25 cellular contexts compared by ENCODE assay signal in the genomic region with DNA sequence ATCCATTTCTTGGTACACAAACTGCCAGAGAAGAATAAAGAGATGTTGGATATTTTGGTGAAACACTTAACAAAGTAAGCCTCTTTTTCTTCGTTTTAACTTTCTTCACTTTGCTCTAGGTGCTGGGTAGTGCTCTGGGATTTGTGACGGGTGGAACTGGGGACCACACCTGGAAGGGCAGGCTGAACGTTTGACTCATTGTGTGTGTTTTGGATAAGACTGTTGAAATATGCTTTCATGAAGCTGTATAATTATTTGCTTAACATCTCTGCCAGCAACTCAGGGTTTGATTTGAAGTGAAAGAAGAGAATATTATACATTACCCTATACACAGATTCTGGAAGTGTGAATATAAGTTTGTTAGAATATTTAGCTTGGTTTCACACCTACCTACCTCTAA.
"Had no signal": no experiment of that assay in that cellular context is flagged by ENCODE, and none has a peak within 500 bp of the region (broad histone marks: within the 10 kb centered on the region; RNA-seq: fewer than 3 reads in every experiment).

No MANE protein-coding gene starts in this region.

- H3K36me3 Mint-ChIP-seq: naive B cell had no signal

- H3K4me1 ChIP-seq: lower lobe of right lung had no signal

- ATAC-seq: activated CD4-positive, CD25-positive, alpha-beta regulatory T cell treated with anti-CD3 and anti-CD28 coated beads, Interleukin-2, amount 50 U/mL, for 24 hours; activated T-cell treated with anti-CD3 and anti-CD28 coated beads, Interleukin-2, amount 50 U/mL, for 72 hours; gastrocnemius medialis; left cardiac atrium; lower lobe of right lung; right cardiac atrium had no signal

- H3K4me3 ChIP-seq: esophagus muscularis mucosa, gastrocnemius medialis, lower lobe of right lung, tibial artery had no signal

- H3K27ac ChIP-seq: esophagus muscularis mucosa, gastrocnemius medialis, lower lobe of right lung, tibial artery had no signal

- H3K4me3 Mint-ChIP-seq: activated CD4-positive, alpha-beta memory T cell treated with anti-CD3 and anti-CD28 coated beads, Interleukin-2, amount 10 ng/mL, durations not matched to agents 7 days and 5 days; activated CD4-positive, alpha-beta T cell treated with anti-CD3 and anti-CD28 coated beads, Interleukin-2, amount 10 ng/mL, durations not matched to agents 24 days and 14 days; activated naive CD4-positive, alpha-beta T cell treated with anti-CD3 and anti-CD28 coated beads for 36 hours; activated naive CD8-positive, alpha-beta T cell treated with anti-CD3 and anti-CD28 coated beads, Interleukin-2, amount 10 ng/mL, durations not matched to agents 7 days and 5 days; activated T-cell treated with anti-CD3 and anti-CD28 coated beads, Interleukin-2, amount 50 U/mL, for 72 hours; dendritic cell treated with granulocyte-macrophage colony-stimulating factor and Interleukin-4, amounts not matched to agents 40 ng/mL and 50 ng/mL, for 4 days; naive B cell; neural crest cell had no signal

- DNase-seq: activated CD4-positive, alpha-beta memory T cell treated with anti-CD3 and anti-CD28 coated beads, Interleukin-2, amount 10 ng/mL, durations not matched to agents 7 days and 5 days; activated CD4-positive, alpha-beta T cell treated with anti-CD3 and anti-CD28 coated beads, Interleukin-2, amount 10 ng/mL, durations not matched to agents 24 days and 14 days; activated effector memory CD4-positive, alpha-beta T cell treated with Interleukin-2 at 50 U/mL for 16 hours; activated naive CD4-positive, alpha-beta T cell treated with anti-CD3 and anti-CD28 coated beads for 36 hours; activated naive CD8-positive, alpha-beta T cell treated with anti-CD3 and anti-CD28 coated beads, Interleukin-2, amount 10 ng/mL, durations not matched to agents 7 days and 5 days; activated T-cell treated with anti-CD3 and anti-CD28 coated beads, Interleukin-2, amount 50 U/mL, for 72 hours; amniotic stem cell; cerebellar nuclear complex; effector CD4-positive, alpha-beta T cell; gastrocnemius medialis; head of caudate nucleus; islet precursor cell; left cardiac atrium; lower lobe of right lung; mesendoderm; naive B cell; right cardiac atrium; stimulated activated CD4-positive, alpha-beta T cell treated with anti-CD3 and anti-CD28 coated beads, Interleukin-4, amount 100 ng/mL, for 24 hours; stimulated activated naive CD4-positive, alpha-beta T cell treated with Interleukin-2 at 50 U/mL for 16 hours; substantia nigra; tibial artery had no signal

- H3K36me3 ChIP-seq: gastrocnemius medialis had no signal

- H3K27me3 ChIP-seq: esophagus muscularis mucosa, gastrocnemius medialis, tibial artery had no signal

- H3K4me1 Mint-ChIP-seq: activated CD4-positive, alpha-beta memory T cell treated with anti-CD3 and anti-CD28 coated beads, Interleukin-2, amount 10 ng/mL, durations not matched to agents 7 days and 5 days; activated CD4-positive, alpha-beta T cell treated with anti-CD3 and anti-CD28 coated beads, Interleukin-2, amount 10 ng/mL, durations not matched to agents 24 days and 14 days; neural crest cell had no signal

- H3K9me3 Mint-ChIP-seq: activated CD4-positive, alpha-beta memory T cell treated with anti-CD3 and anti-CD28 coated beads, Interleukin-2, amount 10 ng/mL, durations not matched to agents 7 days and 5 days; activated CD4-positive, alpha-beta T cell treated with anti-CD3 and anti-CD28 coated beads, Interleukin-2, amount 10 ng/mL, durations not matched to agents 24 days and 14 days; activated naive CD4-positive, alpha-beta T cell treated with anti-CD3 and anti-CD28 coated beads for 36 hours; activated naive CD8-positive, alpha-beta T cell treated with anti-CD3 and anti-CD28 coated beads, Interleukin-2, amount 10 ng/mL, durations not matched to agents 7 days and 5 days; activated T-cell treated with anti-CD3 and anti-CD28 coated beads, Interleukin-2, amount 50 U/mL, for 72 hours; dendritic cell treated with granulocyte-macrophage colony-stimulating factor and Interleukin-4, amounts not matched to agents 40 ng/mL and 50 ng/mL, for 4 days; neural crest cell had no signal

- H3K27ac Mint-ChIP-seq: activated CD4-positive, alpha-beta memory T cell treated with anti-CD3 and anti-CD28 coated beads, Interleukin-2, amount 10 ng/mL, durations not matched to agents 7 days and 5 days; activated CD4-positive, alpha-beta T cell treated with anti-CD3 and anti-CD28 coated beads, Interleukin-2, amount 10 ng/mL, durations not matched to agents 24 days and 14 days; activated naive CD4-positive, alpha-beta T cell treated with anti-CD3 and anti-CD28 coated beads for 36 hours; activated naive CD8-positive, alpha-beta T cell treated with anti-CD3 and anti-CD28 coated beads, Interleukin-2, amount 10 ng/mL, durations not matched to agents 7 days and 5 days; activated T-cell treated with anti-CD3 and anti-CD28 coated beads, Interleukin-2, amount 50 U/mL, for 72 hours; dendritic cell treated with granulocyte-macrophage colony-stimulating factor and Interleukin-4, amounts not matched to agents 40 ng/mL and 50 ng/mL, for 4 days; naive B cell had no signal

- H3K27me3 Mint-ChIP-seq: activated CD4-positive, alpha-beta memory T cell treated with anti-CD3 and anti-CD28 coated beads, Interleukin-2, amount 10 ng/mL, durations not matched to agents 7 days and 5 days; activated CD4-positive, alpha-beta T cell treated with anti-CD3 and anti-CD28 coated beads, Interleukin-2, amount 10 ng/mL, durations not matched to agents 24 days and 14 days; activated naive CD8-positive, alpha-beta T cell treated with anti-CD3 and anti-CD28 coated beads, Interleukin-2, amount 10 ng/mL, durations not matched to agents 7 days and 5 days; dendritic cell treated with granulocyte-macrophage colony-stimulating factor and Interleukin-4, amounts not matched to agents 40 ng/mL and 50 ng/mL, for 4 days had no signal

- H3K9me3 ChIP-seq: esophagus muscularis mucosa, gastrocnemius medialis, lower lobe of right lung, tibial artery had no signal
